15 cellular contexts compared by ENCODE assay signal in genomic region chr3:193574488-193575072, GRCh38. TPM values are rescaled to one million over a fixed set of nuclear protein-coding genes. Genes with fewer than 3 reads are reported as not detected.
"Had no signal": no experiment of that assay in that cellular context is flagged by ENCODE, and none has a peak within 500 bp of the region (broad histone marks: within the 10 kb centered on the region; RNA-seq: fewer than 3 reads in every experiment).

No MANE protein-coding gene starts in this region.

- H3K27me3 ChIP-seq: ascending aorta, gastrocnemius medialis, neural progenitor cell, pancreas, uterus had no signal

- H3K4me3 ChIP-seq: ascending aorta, cardiac muscle cell, gastrocnemius medialis, neural progenitor cell, pancreas, uterus had no signal

- DNase-seq: activated CD4-positive, alpha-beta T cell treated with anti-CD3 and anti-CD28 coated beads for 4 hours; activated CD8-positive, alpha-beta T cell treated with anti-CD3 and anti-CD28 coated beads, Interleukin-2, amount 10 ng/mL, durations not matched to agents 7 days and 5 days; activated naive CD4-positive, alpha-beta T cell; gastrocnemius medialis; left ventricle myocardium superior; pancreas; retina; stimulated activated CD4-positive, alpha-beta T cell treated with anti-CD3 and anti-CD28 coated beads, Interleukin-4, amount 100 ng/mL, for 4 hours; uterus; WERI-Rb-1 had no signal

- H3K36me3 ChIP-seq: ascending aorta, cardiac muscle cell, gastrocnemius medialis, neural progenitor cell, pancreas, uterus, WERI-Rb-1 had no signal

- H3K4me2 ChIP-seq: neural progenitor cell had no signal

- H3K27ac ChIP-seq: ascending aorta, cardiac muscle cell, gastrocnemius medialis, neural progenitor cell, pancreas, uterus, WERI-Rb-1 had no signal

- H3K9ac ChIP-seq: neural progenitor cell had no signal

- H3K4me1 ChIP-seq: ascending aorta, gastrocnemius medialis, neural progenitor cell, pancreas, uterus had no signal

- FAIRE-seq: keratinocyte, pancreas had no signal

- H2AFZ ChIP-seq: neural progenitor cell had no signal

- H3K9me3 ChIP-seq: ascending aorta, gastrocnemius medialis, pancreas, uterus had no signal

RNA-seq across cellular contexts. Expression of gene ATP13A4, which starts 19.9 kb away (rescaled TPM):
- total RNA-seq: ascending aorta, mesenteric fat pad had no signal
